In the genomic region with DNA sequence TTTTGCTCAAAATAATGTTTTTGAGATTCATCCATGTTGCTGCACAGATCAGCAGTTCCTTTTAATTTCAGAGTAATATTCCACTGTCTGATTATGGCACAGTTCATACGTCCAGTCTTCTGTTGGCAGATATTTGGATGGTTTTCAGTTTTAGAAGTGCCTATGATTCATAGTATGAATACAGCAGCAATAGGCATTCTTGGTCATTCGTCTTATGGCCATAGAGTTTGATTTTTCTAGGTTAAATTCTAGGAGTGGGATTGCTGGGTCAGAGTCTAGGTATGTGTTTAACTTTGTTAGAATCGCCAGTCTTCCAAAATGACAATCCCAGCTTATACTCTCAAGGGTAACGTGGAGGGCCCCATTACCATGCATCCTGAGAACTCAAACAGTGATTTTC, we compare ENCODE assay signal across 1 cellular context.
TF ChIP-seq lines count a peak whose summit lies in the region.

No MANE protein-coding gene starts in this region.

TF ChIP-seq in SK-N-SH, 30 proteins besides CTCF, POLR2A, EP300 and RAD21:
- TF ChIP-seq, protein P1, sequence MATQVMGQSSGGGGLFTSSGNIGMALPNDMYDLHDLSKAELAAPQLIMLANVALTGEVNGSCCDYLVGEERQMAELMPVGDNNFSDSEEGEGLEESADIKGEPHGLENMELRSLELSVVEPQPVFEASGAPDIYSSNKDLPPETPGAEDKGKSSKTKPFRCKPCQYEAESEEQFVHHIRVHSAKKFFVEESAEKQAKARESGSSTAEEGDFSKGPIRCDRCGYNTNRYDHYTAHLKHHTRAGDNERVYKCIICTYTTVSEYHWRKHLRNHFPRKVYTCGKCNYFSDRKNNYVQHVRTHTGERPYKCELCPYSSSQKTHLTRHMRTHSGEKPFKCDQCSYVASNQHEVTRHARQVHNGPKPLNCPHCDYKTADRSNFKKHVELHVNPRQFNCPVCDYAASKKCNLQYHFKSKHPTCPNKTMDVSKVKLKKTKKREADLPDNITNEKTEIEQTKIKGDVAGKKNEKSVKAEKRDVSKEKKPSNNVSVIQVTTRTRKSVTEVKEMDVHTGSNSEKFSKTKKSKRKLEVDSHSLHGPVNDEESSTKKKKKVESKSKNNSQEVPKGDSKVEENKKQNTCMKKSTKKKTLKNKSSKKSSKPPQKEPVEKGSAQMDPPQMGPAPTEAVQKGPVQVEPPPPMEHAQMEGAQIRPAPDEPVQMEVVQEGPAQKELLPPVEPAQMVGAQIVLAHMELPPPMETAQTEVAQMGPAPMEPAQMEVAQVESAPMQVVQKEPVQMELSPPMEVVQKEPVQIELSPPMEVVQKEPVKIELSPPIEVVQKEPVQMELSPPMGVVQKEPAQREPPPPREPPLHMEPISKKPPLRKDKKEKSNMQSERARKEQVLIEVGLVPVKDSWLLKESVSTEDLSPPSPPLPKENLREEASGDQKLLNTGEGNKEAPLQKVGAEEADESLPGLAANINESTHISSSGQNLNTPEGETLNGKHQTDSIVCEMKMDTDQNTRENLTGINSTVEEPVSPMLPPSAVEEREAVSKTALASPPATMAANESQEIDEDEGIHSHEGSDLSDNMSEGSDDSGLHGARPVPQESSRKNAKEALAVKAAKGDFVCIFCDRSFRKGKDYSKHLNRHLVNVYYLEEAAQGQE (IDR thresholded peaks at IDR 0.05; ENCODE audit: low read depth, low read length): no peak
- TF ChIP-seq SIN3A (IDR thresholded peaks at IDR 0.05; ENCODE audit: borderline replicate concordance, low read depth, low read length): no peak
- no peak for TF ChIP-seq POLR2AphosphoS5 (IDR thresholded peaks at IDR 0.05; ENCODE audit: low read depth, low read length)
- no peak for TF ChIP-seq MEF2A (IDR thresholded peaks at IDR 0.05; ENCODE audit: borderline replicate concordance, low read depth)
- TF ChIP-seq RCOR1 (IDR thresholded peaks at IDR 0.05; ENCODE audit: low read length): no peak
- TF ChIP-seq TCF12 (IDR thresholded peaks at IDR 0.05): no peak
- no peak for TF ChIP-seq EZH2phosphoT487 (IDR thresholded peaks at IDR 0.05; ENCODE audit: borderline replicate concordance, low read depth)
- no peak for TF ChIP-seq GABPA (IDR thresholded peaks at IDR 0.05; ENCODE audit: low read depth)
- TF ChIP-seq, protein P2, sequence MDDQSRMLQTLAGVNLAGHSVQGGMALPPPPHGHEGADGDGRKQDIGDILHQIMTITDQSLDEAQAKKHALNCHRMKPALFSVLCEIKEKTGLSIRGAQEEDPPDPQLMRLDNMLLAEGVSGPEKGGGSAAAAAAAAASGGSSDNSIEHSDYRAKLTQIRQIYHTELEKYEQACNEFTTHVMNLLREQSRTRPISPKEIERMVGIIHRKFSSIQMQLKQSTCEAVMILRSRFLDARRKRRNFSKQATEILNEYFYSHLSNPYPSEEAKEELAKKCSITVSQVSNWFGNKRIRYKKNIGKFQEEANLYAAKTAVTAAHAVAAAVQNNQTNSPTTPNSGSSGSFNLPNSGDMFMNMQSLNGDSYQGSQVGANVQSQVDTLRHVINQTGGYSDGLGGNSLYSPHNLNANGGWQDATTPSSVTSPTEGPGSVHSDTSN (IDR thresholded peaks at IDR 0.05): peak; percentile 51
- no peak for TF ChIP-seq TEAD4 (IDR thresholded peaks at IDR 0.05; ENCODE audit: borderline replicate concordance, insufficient read depth)
- no peak for TF ChIP-seq FOXM1 (IDR thresholded peaks at IDR 0.05; ENCODE audit: low read depth)
- TF ChIP-seq FOSL2 (IDR thresholded peaks at IDR 0.05; ENCODE audit: borderline replicate concordance, low read depth): peak; percentile 40; the same call in 1 of the 2 replicates
- peak; percentile 24; the same call in 1 of the 2 replicates for TF ChIP-seq NFIC (IDR thresholded peaks at IDR 0.05; ENCODE audit: borderline replicate concordance)
- TF ChIP-seq NRF1 (IDR thresholded peaks at IDR 0.05; ENCODE audit: low read depth, low read length): no peak
- no peak for TF ChIP-seq GATA2 (CRISPR knock-in tag; IDR thresholded peaks at IDR 0.05)
- no peak for TF ChIP-seq FOXJ3 (CRISPR knock-in tag; IDR thresholded peaks at IDR 0.05)
- TF ChIP-seq MXI1 (IDR thresholded peaks at IDR 0.05; ENCODE audit: low read depth, low read length): no peak
- TF ChIP-seq JUND (IDR thresholded peaks at IDR 0.05): peak; percentile 31; the same call in 1 of the 2 replicates
- TF ChIP-seq, protein P3, sequence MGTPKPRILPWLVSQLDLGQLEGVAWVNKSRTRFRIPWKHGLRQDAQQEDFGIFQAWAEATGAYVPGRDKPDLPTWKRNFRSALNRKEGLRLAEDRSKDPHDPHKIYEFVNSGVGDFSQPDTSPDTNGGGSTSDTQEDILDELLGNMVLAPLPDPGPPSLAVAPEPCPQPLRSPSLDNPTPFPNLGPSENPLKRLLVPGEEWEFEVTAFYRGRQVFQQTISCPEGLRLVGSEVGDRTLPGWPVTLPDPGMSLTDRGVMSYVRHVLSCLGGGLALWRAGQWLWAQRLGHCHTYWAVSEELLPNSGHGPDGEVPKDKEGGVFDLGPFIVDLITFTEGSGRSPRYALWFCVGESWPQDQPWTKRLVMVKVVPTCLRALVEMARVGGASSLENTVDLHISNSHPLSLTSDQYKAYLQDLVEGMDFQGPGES (IDR thresholded peaks at IDR 0.05; ENCODE audit: low read depth, low read length): no peak
